In the genomic region with DNA sequence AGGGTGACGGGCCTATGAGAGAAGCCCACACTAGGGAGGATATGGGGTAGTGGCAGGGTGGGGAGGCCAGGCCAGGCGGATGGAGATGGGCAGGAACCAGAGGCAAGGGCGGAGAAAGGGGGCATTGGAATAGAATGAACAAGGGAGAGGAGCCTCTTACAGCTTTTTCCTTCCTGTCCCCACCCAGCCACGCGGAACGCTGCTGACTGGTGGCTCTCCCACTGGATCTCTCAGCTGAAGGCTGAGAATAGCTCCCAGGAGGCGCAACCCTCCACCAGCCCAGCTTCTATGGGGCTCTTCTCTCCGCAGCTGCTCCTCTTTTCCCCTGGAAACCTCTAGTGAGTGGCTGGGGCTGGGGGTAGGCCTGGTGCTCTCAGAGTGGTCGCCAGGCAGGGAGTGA, we compare ENCODE assay signal across 19 cellular contexts. TPM values are rescaled to one million over a fixed set of nuclear protein-coding genes. Genes with fewer than 3 reads are reported as not detected.
"Had no signal": no experiment of that assay in that cellular context is flagged by ENCODE, and none has a peak within 500 bp of the region (broad histone marks: within the 10 kb centered on the region; RNA-seq: fewer than 3 reads in every experiment).

No MANE protein-coding gene starts in this region.

- H3K4me3 ChIP-seq: SK-N-MC had no signal

- DNase-seq: activated CD4-positive, alpha-beta T cell treated with anti-CD3 and anti-CD28 coated beads for 48 hours; activated CD4-positive, alpha-beta T cell treated with anti-CD3 and anti-CD28 coated beads, Interleukin-2, amount 50 U/mL, for 4 hours; activated CD4-positive, CD25-positive, alpha-beta regulatory T cell treated with anti-CD3 and anti-CD28 coated beads, Interleukin-2, amount 50 U/mL, for 72 hours; activated CD8-positive, alpha-beta memory T cell treated with anti-CD3 and anti-CD28 coated beads, Interleukin-2, amount 10 ng/mL, durations not matched to agents 7 days and 5 days; activated effector memory CD4-positive, alpha-beta T cell treated with Interleukin-2 at 50 U/mL for 16 hours; activated naive CD4-positive, alpha-beta T cell; activated T-cell treated with anti-CD3 and anti-CD28 coated beads, Interleukin-2, amount 50 U/mL, for 24 hours; KG1; NCI-H1092; NCI-H1417; NCI-H1930; NCI-H2171; NCI-H2227 treated with DMSO at 0.1 percent for 48 hours; NCI-H446 treated with DMSO at 0.1 percent for 48 hours; NCI-H526 treated with DMSO at 0.1 percent for 48 hours; NCI-H82; SW 1271 had no signal

- H3K27ac ChIP-seq: SK-N-MC had no signal

RNA-seq across cellular contexts. Expression of a gene that starts 10.7 kb away (rescaled TPM):
- total RNA-seq: activated CD8-positive, alpha-beta memory T cell treated with anti-CD3 and anti-CD28 coated beads, Interleukin-2, amount 10 ng/mL, durations not matched to agents 7 days and 5 days; OCI-LY7 had no signal
